ENCODE assay signal across 8 cellular contexts in the genomic region with DNA sequence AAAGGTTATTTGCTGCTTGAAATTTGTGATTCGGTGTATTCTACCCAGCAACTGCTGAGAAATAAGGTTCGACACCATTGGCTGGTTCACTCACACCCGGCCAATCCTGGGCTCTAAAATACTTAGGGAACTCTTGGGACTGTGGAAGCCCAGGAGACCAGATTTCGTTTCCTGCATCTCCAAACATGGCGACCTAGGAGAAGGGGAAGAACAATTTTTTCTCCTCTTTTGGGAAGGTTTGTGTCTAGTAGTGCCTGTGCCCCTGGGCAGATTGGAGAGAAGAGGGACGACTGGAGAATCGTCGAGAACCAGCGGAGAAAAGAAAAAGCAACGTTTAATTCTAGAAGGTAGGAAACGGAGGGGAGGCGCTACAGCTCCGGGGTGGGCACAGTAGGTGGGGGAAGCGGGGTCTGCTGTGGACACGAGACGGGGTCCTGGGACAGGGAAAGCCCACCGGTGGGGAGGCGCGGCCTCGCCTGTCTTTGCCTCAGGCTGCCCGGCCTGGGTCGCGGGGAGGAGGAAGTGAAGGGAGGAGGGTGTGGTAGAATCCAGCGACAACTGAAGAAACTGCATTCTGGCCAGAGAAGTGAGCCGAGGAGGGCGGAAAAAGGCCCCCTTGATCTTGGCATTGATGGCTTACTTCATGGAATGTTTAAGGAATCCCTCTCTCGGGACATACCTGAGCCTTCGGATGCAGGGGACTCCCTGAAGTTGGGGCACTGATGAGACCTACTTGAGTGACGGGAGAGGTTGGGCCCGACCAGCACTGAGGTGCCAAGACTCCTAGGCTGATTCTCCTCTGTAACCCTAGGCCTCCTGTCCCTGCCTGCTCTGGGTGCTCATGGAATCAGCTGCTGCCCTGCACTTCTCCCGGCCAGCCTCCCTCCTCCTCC. TPM values are rescaled to one million over a fixed set of nuclear protein-coding genes. Genes with fewer than 3 reads are reported as not detected.
DNase-seq lines count a peak whose midpoint lies in the region; ATAC-seq, FAIRE-seq and TF ChIP-seq lines count a peak whose summit lies in the region.

A gene (plus strand): TSS at position 160 of the 893 bp plus-strand sequence. CDS start 682 bp downstream, at position 842.

- H3K27ac ChIP-seq in angular gyrus (ENCODE audit: low read depth, low read length) (peak within 1 kb of the TSS; percentile 91), left ventricle myocardium inferior (replicated peaks) (peak within 1 kb of the TSS; percentile 96)

- intact Hi-C loops in left ventricle myocardium inferior (cut with micrococcal nuclease), result no loop called here
- intact Hi-C loops in posterior cingulate gyrus (cut with DNase I), result loop anchor here (10.0 kb wide), 1 partner anchor 67 kb away; no protein-coding TSS in a partner anchor

- peak within 1 kb of the TSS; percentile 93 for H3K4me3 ChIP-seq in left ventricle myocardium inferior

- no peak for FAIRE-seq in urothelium cell line (lab: Jason Lieb, UNC)

- in situ Hi-C loops in GM13977 (cut with MboI; ENCODE audit: low pct_unique_long_range_greater_than_20kb, low sequenced_read_pairs, unreplicated experiment), result no loop called here

- no peak for TF ChIP-seq CTCF in GM13977 (IDR thresholded peaks at IDR 0.05; ENCODE audit: extremely low read depth, insufficient read depth, missing control alignments)
- TF ChIP-seq CTCF in left ventricle myocardium inferior (IDR thresholded peaks at IDR 0.05; ENCODE audit: borderline replicate concordance), result no peak

- DNase-seq in GM13977 (ENCODE audit: low spot score) (peak; percentile 83), NCI-H1436 treated with DMSO at 0.1 percent for 48 hours (lab: John Stamatoyannopoulos, UW) (peak; percentile 64), T-helper 1 cell (peak; percentile 40 to 80 (median 65)), left ventricle myocardium inferior (peak; percentile 65), posterior cingulate gyrus (peak; percentile 63 to 97 (median 77)), urothelium cell line (ENCODE audit: low spot score) (peak; percentile 87)

- H3K9me3 ChIP-seq in left ventricle myocardium inferior (replicated peaks), result no peaks in the 10 kb centered on the region

- H3K4me1 ChIP-seq in left ventricle myocardium inferior, result peaks cover 56% of the 10 kb centered on the region

- H3K27me3 ChIP-seq in left ventricle myocardium inferior (ENCODE audit: low read depth), result no peaks in the 10 kb centered on the region

- H3K36me3 ChIP-seq in left ventricle myocardium inferior, result peaks cover 40% of the 10 kb centered on the region

- ATAC-seq in HG02870 (IDR thresholded peaks at IDR 0.05; ENCODE audit: unreplicated experiment), result peak; percentile 97

RNA-seq across cellular contexts. Expression of the gene that starts here (rescaled TPM):
- total RNA-seq in left ventricle myocardium inferior, result 16.0 TPM

Comparison
In these comparisons a context has a peak if more than half of its experiments do, and no peak if none do; other contexts are left out.
1. Peak in every context shown above with its lines: DNase-seq, ATAC-seq, H3K4me3 ChIP-seq and H3K27ac ChIP-seq.